8 cellular contexts compared by ENCODE assay signal in the genomic region with DNA sequence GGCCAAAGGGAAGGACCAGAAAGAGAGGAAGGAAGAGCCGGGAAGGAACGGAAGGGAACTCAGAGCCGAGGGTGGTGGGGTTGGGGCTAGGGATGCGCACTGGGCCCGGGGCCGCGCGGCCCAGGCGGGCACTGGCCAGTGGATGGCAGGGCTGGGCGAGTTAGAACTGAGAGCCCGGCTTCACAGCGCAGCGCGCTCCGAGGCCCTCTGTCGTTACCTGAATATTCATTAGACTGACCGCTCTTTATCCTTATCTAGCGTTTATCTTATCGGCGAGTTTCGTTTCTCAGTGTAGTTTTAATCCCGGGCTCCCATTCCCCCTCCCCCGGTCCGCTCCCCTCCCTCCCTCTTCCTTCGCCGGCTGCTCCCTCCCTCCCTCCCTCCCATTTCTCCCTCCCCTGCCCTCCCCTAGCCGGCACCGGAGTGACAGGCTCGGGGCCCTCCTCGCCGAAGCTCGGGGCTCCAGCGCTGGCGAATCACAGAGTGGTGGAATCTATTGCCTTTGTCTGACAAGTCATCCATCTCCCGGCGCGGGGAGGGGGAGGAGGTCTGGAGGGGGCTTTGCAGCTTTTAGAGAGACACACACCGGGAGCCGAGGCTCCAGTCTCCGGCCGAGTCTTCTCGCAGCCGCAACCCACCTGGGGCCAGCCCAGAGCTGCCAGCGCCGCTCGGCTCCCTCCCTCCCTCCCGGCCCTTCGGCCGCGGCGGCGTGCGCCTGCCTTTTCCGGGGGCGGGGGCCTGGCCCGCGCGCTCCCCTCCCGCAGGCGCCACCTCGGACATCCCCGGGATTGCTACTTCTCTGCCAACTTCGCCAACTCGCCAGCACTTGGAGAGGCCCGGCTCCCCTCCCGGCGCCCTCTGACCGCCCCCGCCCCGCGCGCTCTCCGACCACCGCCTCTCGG. TPM values are rescaled to one million over a fixed set of nuclear protein-coding genes. Genes with fewer than 3 reads are reported as not detected.
DNase-seq lines count a peak whose midpoint lies in the region; ATAC-seq and TF ChIP-seq lines count a peak whose summit lies in the region.

A gene (plus strand): TSS at position 603 of the 902 bp plus-strand sequence. CDS start 679 bp downstream, outside the sequence.

- H3K4me3 ChIP-seq in AG09309 (ENCODE audit: control insufficient read depth, low read depth, low read length) (peak within 1 kb of the TSS; percentile 23), HEK293 (ENCODE audit: low read depth, low read length) (peak within 1 kb of the TSS; percentile 45), mucosa of descending colon (no peak within 1 kb of the TSS), testis (peak within 1 kb of the TSS in 1 of 2 donors; percentile 2)

- peak within 1 kb of the TSS; percentile 67; the same call in 1 of the 2 replicates for H3K27ac ChIP-seq in HEK293 (ENCODE audit: extremely low read depth, low read depth, low read length)
- no peak within 1 kb of the TSS for H3K27ac ChIP-seq in testis

- peaks cover 92% of the 10 kb centered on the region for H3K27me3 Mint-ChIP-seq in activated naive CD8-positive, alpha-beta T cell treated with anti-CD3 and anti-CD28 coated beads, Interleukin-2, amount 10 ng/mL, durations not matched to agents 7 days and 5 days

- H3K4me3 Mint-ChIP-seq in activated naive CD8-positive, alpha-beta T cell treated with anti-CD3 and anti-CD28 coated beads, Interleukin-2, amount 10 ng/mL, durations not matched to agents 7 days and 5 days, result peak within 1 kb of the TSS; percentile 31

- DNase-seq in AG09309 (ENCODE audit: low read depth) (no peak), mucosa of descending colon (no peak), SHP77 (lab: John Stamatoyannopoulos, UW) (no peak), testis (no peak)
- DNase-seq in activated naive CD8-positive, alpha-beta T cell treated with anti-CD3 and anti-CD28 coated beads, Interleukin-2, amount 10 ng/mL, durations not matched to agents 7 days and 5 days, result peak; percentile 46

- TF ChIP-seq CTCF in AG09309 (IDR thresholded peaks at IDR 0.05; ENCODE audit: control insufficient read depth, insufficient read depth, low read depth, low read length, missing control alignments), result no peak
- no peak for TF ChIP-seq CTCF in HEK293 (tag by site-specific recombination; IDR thresholded peaks at IDR 0.05)
- TF ChIP-seq CTCF in mucosa of descending colon (IDR thresholded peaks at IDR 0.05), result no peak
- no peak for TF ChIP-seq CTCF in testis (IDR thresholded peaks at IDR 0.05)

- ATAC-seq in activated naive CD8-positive, alpha-beta T cell treated with anti-CD3 and anti-CD28 coated beads, Interleukin-2, amount 10 ng/mL, durations not matched to agents 7 days and 5 days (ENCODE audit: low read depth), result no peak
- ATAC-seq in mucosa of descending colon, result peak; percentile 14
- no peak for ATAC-seq in HG02571 (IDR thresholded peaks at IDR 0.05; ENCODE audit: unreplicated experiment)
- ATAC-seq in GM18873 (IDR thresholded peaks at IDR 0.05; ENCODE audit: low FRiP score, unreplicated experiment), result no peak

- intact Hi-C loops in mucosa of descending colon (cut with DNase I, micrococcal nuclease), result loop anchor here in 1 of 2 donors (10.0 kb wide), 1 partner anchor 180 kb away; no protein-coding TSS in a partner anchor
- intact Hi-C loops in testis (cut with DNase I; ENCODE audit: low total_unique reads), result no loop called here

- H3K4me1 ChIP-seq in HEK293 (ENCODE audit: control insufficient read depth, insufficient read depth, low read length) (peaks cover 2% of the 10 kb centered on the region; the same call in 1 of the 2 replicates), mucosa of descending colon (ENCODE audit: low read depth) (peaks cover 17% of the 10 kb centered on the region), testis (peaks cover 28% of the 10 kb centered on the region)

- CTCF ChIA-PET in HEK293 (lab: Yijun Ruan, JAX), result interaction anchor here (1.0 to 4.2 kb wide), 14 partner anchors 11 to 372 kb away, joined by 3 to 144 read pairs (median 22); no protein-coding TSS in a partner anchor

- H3K27me3 ChIP-seq in testis, result no peaks in the 10 kb centered on the region

- no peak for TF ChIP-seq POLR2A in testis (IDR thresholded peaks at IDR 0.05)

- H3K9me3 ChIP-seq in HEK293 (ENCODE audit: control insufficient read depth, insufficient read depth, low read depth, low read length) (no peaks in the 10 kb centered on the region), mucosa of descending colon (no peaks in the 10 kb centered on the region), testis (no peaks in the 10 kb centered on the region)

- no peak within 1 kb of the TSS for H3K27ac Mint-ChIP-seq in activated naive CD8-positive, alpha-beta T cell treated with anti-CD3 and anti-CD28 coated beads, Interleukin-2, amount 10 ng/mL, durations not matched to agents 7 days and 5 days

- WGBS in testis, 2 donors, result 2 to 3% methylated on average over 33 to 70 of the region's 75 CpGs

- no peaks in the 10 kb centered on the region for H3K9me3 Mint-ChIP-seq in activated naive CD8-positive, alpha-beta T cell treated with anti-CD3 and anti-CD28 coated beads, Interleukin-2, amount 10 ng/mL, durations not matched to agents 7 days and 5 days

- POLR2A ChIA-PET in HEK293 (lab: Yijun Ruan, JAX), result interaction anchor here (0.6 to 1.8 kb wide), 6 partner anchors 48 to 404 kb away, joined by 3 to 8 read pairs (median 6); a partner anchor contains a TSS
- POLR2A ChIA-PET in activated naive CD8-positive, alpha-beta T cell treated with anti-CD3 and anti-CD28 coated beads, Interleukin-2, amount 10 ng/mL, durations not matched to agents 7 days and 5 days (lab: Charles Lee), result no interaction called here

- H3K36me3 ChIP-seq in HEK293 (ENCODE audit: control insufficient read depth in 2 of 2, insufficient read depth in 1 of 2, low read length in 2 of 2) (no peaks in the 10 kb centered on the region), mucosa of descending colon (ENCODE audit: low read depth) (no peaks in the 10 kb centered on the region), testis (ENCODE audit: low read depth, missing control alignments) (no peaks in the 10 kb centered on the region)

- H3K36me3 Mint-ChIP-seq in activated naive CD8-positive, alpha-beta T cell treated with anti-CD3 and anti-CD28 coated beads, Interleukin-2, amount 10 ng/mL, durations not matched to agents 7 days and 5 days, result no peaks in the 10 kb centered on the region

- H3K4me1 Mint-ChIP-seq in activated naive CD8-positive, alpha-beta T cell treated with anti-CD3 and anti-CD28 coated beads, Interleukin-2, amount 10 ng/mL, durations not matched to agents 7 days and 5 days, result peaks cover 18% of the 10 kb centered on the region

TF ChIP-seq in HEK293, 187 proteins besides CTCF, POLR2A, EP300 and RAD21 (continues in another document):
- TF ChIP-seq, protein P1, sequence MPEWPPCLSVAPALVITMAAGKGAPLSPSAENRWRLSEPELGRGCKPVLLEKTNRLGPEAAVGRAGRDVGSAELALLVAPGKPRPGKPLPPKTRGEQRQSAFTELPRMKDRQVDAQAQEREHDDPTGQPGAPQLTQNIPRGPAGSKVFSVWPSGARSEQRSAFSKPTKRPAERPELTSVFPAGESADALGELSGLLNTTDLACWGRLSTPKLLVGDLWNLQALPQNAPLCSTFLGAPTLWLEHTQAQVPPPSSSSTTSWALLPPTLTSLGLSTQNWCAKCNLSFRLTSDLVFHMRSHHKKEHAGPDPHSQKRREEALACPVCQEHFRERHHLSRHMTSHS (tag by site-specific recombination; IDR thresholded peaks at IDR 0.05), result no peak
- TF ChIP-seq ZNF610 (tag by site-specific recombination; IDR thresholded peaks at IDR 0.05; ENCODE audit: borderline replicate concordance) (no peak), ZNF223 (tag by site-specific recombination; IDR thresholded peaks at IDR 0.05) (no peak), ZNF394 (tag by site-specific recombination; IDR thresholded peaks at IDR 0.05; ENCODE audit: borderline replicate concordance) (no peak), ZNF24 (tag by site-specific recombination; IDR thresholded peaks at IDR 0.05) (no peak), ZNF626 (tag by site-specific recombination; IDR thresholded peaks at IDR 0.05) (no peak), ZNF560 (tag by site-specific recombination; IDR thresholded peaks at IDR 0.05; ENCODE audit: borderline replicate concordance) (no peak), ZNF37A (tag by site-specific recombination; IDR thresholded peaks at IDR 0.05) (no peak)
- TF ChIP-seq, protein P2, sequence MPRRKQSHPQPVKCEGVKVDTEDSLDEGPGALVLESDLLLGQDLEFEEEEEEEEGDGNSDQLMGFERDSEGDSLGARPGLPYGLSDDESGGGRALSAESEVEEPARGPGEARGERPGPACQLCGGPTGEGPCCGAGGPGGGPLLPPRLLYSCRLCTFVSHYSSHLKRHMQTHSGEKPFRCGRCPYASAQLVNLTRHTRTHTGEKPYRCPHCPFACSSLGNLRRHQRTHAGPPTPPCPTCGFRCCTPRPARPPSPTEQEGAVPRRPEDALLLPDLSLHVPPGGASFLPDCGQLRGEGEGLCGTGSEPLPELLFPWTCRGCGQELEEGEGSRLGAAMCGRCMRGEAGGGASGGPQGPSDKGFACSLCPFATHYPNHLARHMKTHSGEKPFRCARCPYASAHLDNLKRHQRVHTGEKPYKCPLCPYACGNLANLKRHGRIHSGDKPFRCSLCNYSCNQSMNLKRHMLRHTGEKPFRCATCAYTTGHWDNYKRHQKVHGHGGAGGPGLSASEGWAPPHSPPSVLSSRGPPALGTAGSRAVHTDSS (tag by site-specific recombination; IDR thresholded peaks at IDR 0.05), result no peak
- TF ChIP-seq, protein P3, sequence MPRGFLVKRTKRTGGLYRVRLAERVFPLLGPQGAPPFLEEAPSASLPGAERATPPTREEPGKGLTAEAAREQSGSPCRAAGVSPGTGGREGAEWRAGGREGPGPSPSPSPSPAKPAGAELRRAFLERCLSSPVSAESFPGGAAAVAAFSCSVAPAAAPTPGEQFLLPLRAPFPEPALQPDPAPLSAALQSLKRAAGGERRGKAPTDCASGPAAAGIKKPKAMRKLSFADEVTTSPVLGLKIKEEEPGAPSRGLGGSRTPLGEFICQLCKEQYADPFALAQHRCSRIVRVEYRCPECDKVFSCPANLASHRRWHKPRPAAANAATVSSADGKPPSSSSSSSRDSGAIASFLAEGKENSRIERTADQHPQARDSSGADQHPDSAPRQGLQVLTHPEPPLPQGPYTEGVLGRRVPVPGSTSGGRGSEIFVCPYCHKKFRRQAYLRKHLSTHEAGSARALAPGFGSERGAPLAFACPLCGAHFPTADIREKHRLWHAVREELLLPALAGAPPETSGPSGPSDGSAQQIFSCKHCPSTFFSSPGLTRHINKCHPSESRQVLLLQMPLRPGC (tag by site-specific recombination; IDR thresholded peaks at IDR 0.05), result 0 out of 2 replicates have a peak, but pooled peaks have one; percentile 48

RNA-seq across cellular contexts. Expression of the gene that starts here (rescaled TPM):
- total RNA-seq in activated naive CD8-positive, alpha-beta T cell treated with anti-CD3 and anti-CD28 coated beads, Interleukin-2, amount 10 ng/mL, durations not matched to agents 7 days and 5 days, result not detected
- not detected for total RNA-seq in mucosa of descending colon
- 1 to 10 TPM; 1.1 to 3.7 TPM for total RNA-seq in testis
- 1.5 TPM for polyA plus RNA-seq in testis (ENCODE audit: insufficient read depth, low read depth, low replicate concordance)

Comparison
In these comparisons a context has a peak if more than half of its experiments do, and no peak if none do; other contexts are left out.
1. Peak in DNase-seq in activated naive CD8-positive, alpha-beta T cell treated with anti-CD3 and anti-CD28 coated beads, Interleukin-2, amount 10 ng/mL, durations not matched to agents 7 days and 5 days; RNA of the gene not detected or under 1 TPM.
2. Peak in ATAC-seq in mucosa of descending colon; RNA of the gene not detected or under 1 TPM.